ENCODE assay signal across 10 cellular contexts in genomic region chr1:29655945-29656866, GRCh38.
A peak's percentile ranks its signal among the peaks of the same experiment; 100 is the strongest.
DNase-seq lines count a peak whose midpoint lies in the region; TF ChIP-seq lines count a peak whose summit lies in the region.
"Had no signal": no experiment of that assay in that cellular context is flagged by ENCODE, and none has a peak within 500 bp of the region (broad histone marks: within the 10 kb centered on the region; RNA-seq: fewer than 3 reads in every experiment).

No MANE protein-coding gene starts in this region.

- no peak overlapping the region for H3K4me3 Mint-ChIP-seq in nephron progenitor cell
- H3K4me3 Mint-ChIP-seq: activated naive CD8-positive, alpha-beta T cell treated with anti-CD3 and anti-CD28 coated beads, Interleukin-2, amount 10 ng/mL, durations not matched to agents 7 days and 5 days had no signal

- H3K27ac Mint-ChIP-seq in nephron progenitor cell, result no peak overlapping the region
- H3K27ac Mint-ChIP-seq: activated naive CD8-positive, alpha-beta T cell treated with anti-CD3 and anti-CD28 coated beads, Interleukin-2, amount 10 ng/mL, durations not matched to agents 7 days and 5 days had no signal

- no peak overlapping the region for H3K27ac ChIP-seq in brain microvascular endothelial cell
- H3K27ac ChIP-seq: BLaER1 treated with 17β-estradiol and CSF1 and Interleukin-3, amounts not matched to agents 10 nM and 100 nM had no signal

- no peaks in the 10 kb centered on the region for H3K4me1 ChIP-seq in HAP-1

- H3K4me1 Mint-ChIP-seq in nephron progenitor cell, result peaks cover 6% of the 10 kb centered on the region
- H3K4me1 Mint-ChIP-seq: activated naive CD8-positive, alpha-beta T cell treated with anti-CD3 and anti-CD28 coated beads, Interleukin-2, amount 10 ng/mL, durations not matched to agents 7 days and 5 days had no signal

- in situ Hi-C loops in HAP-1 (cut with MboI; ENCODE audit: low sequenced_read_pairs) (no loop called here), brain microvascular endothelial cell (cut with HindIII; ENCODE audit: low pct_ligation_motif_present, low sequenced_read_pairs) (no loop called here)

- H3K36me3 ChIP-seq in HAP-1 (replicated peaks), result no peaks in the 10 kb centered on the region
- no peaks in the 10 kb centered on the region for H3K36me3 ChIP-seq in brain microvascular endothelial cell (replicated peaks)
- H3K36me3 ChIP-seq: BLaER1 treated with 17β-estradiol and CSF1 and Interleukin-3, amounts not matched to agents 10 nM and 100 nM had no signal

- H3K27me3 ChIP-seq in HAP-1 (ENCODE audit: low read depth), result no peaks in the 10 kb centered on the region
- no peaks in the 10 kb centered on the region for H3K27me3 ChIP-seq in brain microvascular endothelial cell (replicated peaks)
- H3K27me3 ChIP-seq: BLaER1 treated with 17β-estradiol and CSF1 and Interleukin-3, amounts not matched to agents 10 nM and 100 nM had no signal

- DNase-seq in NCI-H2196 (lab: John Stamatoyannopoulos, UW; ENCODE audit: unreplicated experiment) (peak; percentile 31), NCI-H2196 treated with DMSO at 0.1 percent for 48 hours (lab: John Stamatoyannopoulos, UW; ENCODE audit: unreplicated experiment) (no peak), HAP-1 (ENCODE audit: low spot score in 2 of 2) (peak; percentile 15 to 39), brain microvascular endothelial cell (no peak), nephron progenitor cell (peak; percentile 40), dedifferentiated amniotic fluid mesenchymal stem cell (ENCODE audit: extremely low spot score) (no peak), A172 (ENCODE audit: low spot score) (no peak), NCI-H146 treated with DMSO at 0.1 percent for 48 hours (lab: John Stamatoyannopoulos, UW; ENCODE audit: unreplicated experiment) (no peak)
- DNase-seq: activated naive CD8-positive, alpha-beta T cell treated with anti-CD3 and anti-CD28 coated beads, Interleukin-2, amount 10 ng/mL, durations not matched to agents 7 days and 5 days had no signal

- TF ChIP-seq CTCF in brain microvascular endothelial cell (IDR thresholded peaks at IDR 0.05; ENCODE audit: low read depth, low read length, missing control alignments) (peak; percentile 76), nephron progenitor cell (IDR thresholded peaks at IDR 0.05) (peak; percentile 56)

- H3K9me3 ChIP-seq in HAP-1, result no peaks in the 10 kb centered on the region

- peaks cover 30% of the 10 kb centered on the region for H3K9me3 Mint-ChIP-seq in nephron progenitor cell

- H3K4me3 ChIP-seq in HAP-1 (no peak overlapping the region), brain microvascular endothelial cell (ENCODE audit: low read depth, low read length) (no peak overlapping the region)
- H3K4me3 ChIP-seq: BLaER1 treated with 17β-estradiol and CSF1 and Interleukin-3, amounts not matched to agents 10 nM and 100 nM had no signal

- peaks cover 5% of the 10 kb centered on the region for H3K27me3 Mint-ChIP-seq in nephron progenitor cell (ENCODE audit: low read depth, poor library complexity)

- no peaks in the 10 kb centered on the region for H3K36me3 Mint-ChIP-seq in nephron progenitor cell (ENCODE audit: low read depth)
- H3K36me3 Mint-ChIP-seq: activated naive CD8-positive, alpha-beta T cell treated with anti-CD3 and anti-CD28 coated beads, Interleukin-2, amount 10 ng/mL, durations not matched to agents 7 days and 5 days had no signal

Comparison
In these comparisons a context has a peak if more than half of its experiments do, and no peak if none do; other contexts are left out.
1. DNase-seq: peak in NCI-H2196 (single experiment), HAP-1 (2 of 2) and nephron progenitor cell (single experiment); none in NCI-H2196 treated with DMSO at 0.1 percent for 48 hours (single experiment), brain microvascular endothelial cell (single experiment), dedifferentiated amniotic fluid mesenchymal stem cell (single experiment), A172 (single experiment) and NCI-H146 treated with DMSO at 0.1 percent for 48 hours (single experiment).